13 cellular contexts compared by ENCODE assay signal in genomic region chr14:53670701-53671100, GRCh38.
DNase-seq lines count a peak whose midpoint lies in the region; ATAC-seq and TF ChIP-seq lines count a peak whose summit lies in the region.
"Had no signal": no experiment of that assay in that cellular context is flagged by ENCODE, and none has a peak within 500 bp of the region (broad histone marks: within the 10 kb centered on the region; RNA-seq: fewer than 3 reads in every experiment).

No MANE protein-coding gene starts in this region.

- no peaks in the 10 kb centered on the region for H3F3A ChIP-seq in GM23338 (replicated peaks; ENCODE audit: low read depth)

- H3K9me3 ChIP-seq in breast epithelium, result peaks cover 0 to 14% of the 10 kb centered on the region in 2 donors
- no peaks in the 10 kb centered on the region for H3K9me3 ChIP-seq in adipocyte (ENCODE audit: control insufficient read depth, low read length)
- no peaks in the 10 kb centered on the region for H3K9me3 ChIP-seq in ascending aorta
- H3K9me3 ChIP-seq: testis had no signal

- H3K27ac Mint-ChIP-seq in MCF 10A (ENCODE audit: low read depth, unreplicated experiment) (peak overlapping the region; percentile 73), GM23338 (no peak overlapping the region)
- H3K27ac Mint-ChIP-seq: activated CD8-positive, alpha-beta T cell treated with anti-CD3 and anti-CD28 coated beads, Interleukin-2, amount 10 ng/mL, durations not matched to agents 7 days and 5 days had no signal

- H4K20me1 ChIP-seq in GM23338 (replicated peaks; ENCODE audit: insufficient read depth), result no peaks in the 10 kb centered on the region

- CTCF ChIA-PET in MCF 10A (lab: Yijun Ruan, JAX), result no interaction called here

- H3K4me3 ChIP-seq in breast epithelium (no peak overlapping the region), adipocyte (ENCODE audit: low read length) (no peak overlapping the region), ascending aorta (no peak overlapping the region), GM23338 (no peak overlapping the region)
- H3K4me3 ChIP-seq: testis had no signal

- H3K27ac ChIP-seq in breast epithelium (no peak overlapping the region), foreskin keratinocyte (no peak overlapping the region), ascending aorta (no peak overlapping the region), GM23338 (ENCODE audit: low read depth) (no peak overlapping the region)
- H3K27ac ChIP-seq: testis had no signal

- no peaks in the 10 kb centered on the region for H3K79me2 ChIP-seq in GM23338 (replicated peaks; ENCODE audit: insufficient read depth)

- H3K4me2 ChIP-seq in GM23338, result no peak overlapping the region

- H3K4me3 Mint-ChIP-seq in MCF 10A (ENCODE audit: unreplicated experiment) (peak overlapping the region; percentile 13), GM23338 (no peak overlapping the region)
- H3K4me3 Mint-ChIP-seq: activated CD8-positive, alpha-beta T cell treated with anti-CD3 and anti-CD28 coated beads, Interleukin-2, amount 10 ng/mL, durations not matched to agents 7 days and 5 days had no signal

- no peak overlapping the region for H2AFZ ChIP-seq in GM23338

- POLR2A ChIA-PET in MCF 10A (lab: Yijun Ruan, JAX), result interaction anchor here (1.0 to 1.7 kb wide), 2 partner anchors 125 to 282 kb away, joined by 3 to 7 read pairs; no protein-coding TSS in a partner anchor

- no peak overlapping the region for H3K9ac ChIP-seq in adipocyte (ENCODE audit: low read length)

- intact Hi-C loops in MCF 10A (cut with micrococcal nuclease), result no loop called here
- intact Hi-C loops in breast epithelium (cut with DNase I; ENCODE audit: low total_unique reads), result no loop called here
- intact Hi-C loops in ascending aorta (cut with DNase I), result no loop called here

- H3K4me1 ChIP-seq in breast epithelium (no peaks in the 10 kb centered on the region), adipocyte (ENCODE audit: control insufficient read depth, insufficient read depth, low read length) (peaks cover 27% of the 10 kb centered on the region), foreskin keratinocyte (peaks cover 5% of the 10 kb centered on the region), ascending aorta (no peaks in the 10 kb centered on the region), GM23338 (ENCODE audit: insufficient read depth) (no peaks in the 10 kb centered on the region)
- H3K4me1 ChIP-seq: testis had no signal

- H3K9me3 Mint-ChIP-seq in MCF 10A (ENCODE audit: unreplicated experiment), result no peaks in the 10 kb centered on the region
- H3K9me3 Mint-ChIP-seq in GM23338, result no peaks in the 10 kb centered on the region; the same call in 2 of the 3 replicates

- no peak for TF ChIP-seq POLR2A in breast epithelium (IDR thresholded peaks at IDR 0.05)

- peaks cover 11% of the 10 kb centered on the region for H3K4me1 Mint-ChIP-seq in MCF 10A (ENCODE audit: insufficient read depth, unreplicated experiment)
- H3K4me1 Mint-ChIP-seq in GM23338, result no peaks in the 10 kb centered on the region

- H3K27me3 ChIP-seq in breast epithelium (no peaks in the 10 kb centered on the region), adipocyte (replicated peaks; ENCODE audit: control insufficient read depth, insufficient read depth, low read length) (peaks cover 11% of the 10 kb centered on the region), foreskin keratinocyte (no peaks in the 10 kb centered on the region), ascending aorta (no peaks in the 10 kb centered on the region), GM23338 (ENCODE audit: insufficient read depth) (no peaks in the 10 kb centered on the region)
- H3K27me3 ChIP-seq: testis had no signal

- H3K36me3 ChIP-seq in breast epithelium (no peaks in the 10 kb centered on the region), adipocyte (ENCODE audit: control insufficient read depth, insufficient read depth, low read length, severe bottlenecking) (no peaks in the 10 kb centered on the region), ascending aorta (no peaks in the 10 kb centered on the region), GM23338 (ENCODE audit: insufficient read depth) (no peaks in the 10 kb centered on the region)

- no peaks in the 10 kb centered on the region for H3K27me3 Mint-ChIP-seq in MCF 10A (ENCODE audit: insufficient read depth, unreplicated experiment)
- H3K27me3 Mint-ChIP-seq in GM23338 (ENCODE audit: insufficient read depth, low read depth, poor library complexity), result peaks cover 5% of the 10 kb centered on the region

- H3K9me2 ChIP-seq in GM23338 (ENCODE audit: insufficient read depth), result peaks cover 3% of the 10 kb centered on the region; the same call in 1 of the 2 replicates

- peak; percentile 49 for DNase-seq in MCF 10A (ENCODE audit: unreplicated experiment)
- DNase-seq in breast epithelium (ENCODE audit: low spot score in 2 of 2), result no peak
- DNase-seq in adipocyte (ENCODE audit: low read depth), result peak; percentile 61
- DNase-seq in foreskin keratinocyte, result peak; percentile 68 to 87
- no peak for DNase-seq in ascending aorta (ENCODE audit: low spot score in 2 of 2)
- DNase-seq in GM23338 (ENCODE audit: low spot score), result no peak
- DNase-seq: activated CD8-positive, alpha-beta T cell treated with anti-CD3 and anti-CD28 coated beads, Interleukin-2, amount 10 ng/mL, durations not matched to agents 7 days and 5 days; activated naive CD4-positive, alpha-beta T cell treated with anti-CD3 and anti-CD28 coated beads, Interleukin-2, amount 50 U/mL, for 16 hours; DMS79 treated with DMSO at 0.1 percent for 48 hours; NCI-H1417 treated with DMSO at 0.1 percent for 48 hours; testis had no signal

- TF ChIP-seq CTCF in MCF 10A (IDR thresholded peaks at IDR 0.05; ENCODE audit: unreplicated experiment) (no peak), breast epithelium (IDR thresholded peaks at IDR 0.05) (no peak), foreskin keratinocyte (conservative IDR thresholded peaks at IDR 0.05) (no peak), ascending aorta (IDR thresholded peaks at IDR 0.05) (no peak), GM23338 (conservative IDR thresholded peaks at IDR 0.05; ENCODE audit: low read depth in 2 of 2) (no peak)

- no TSS peak for BruUV-seq in MCF 10A (replicated peaks; lab: Mats Ljungman, UMichigan)

- ATAC-seq in foreskin keratinocyte, result peak; percentile 100
- no peak for ATAC-seq in SK-N-SH treated with all-trans-retinoic acid at 6 μM for 48 hours
- no peak for ATAC-seq in GM18858 (IDR thresholded peaks at IDR 0.05; ENCODE audit: unreplicated experiment)
- ATAC-seq in GM23338, result no peak
- ATAC-seq: activated CD8-positive, alpha-beta T cell treated with anti-CD3 and anti-CD28 coated beads, Interleukin-2, amount 10 ng/mL, durations not matched to agents 7 days and 5 days had no signal

- H3K36me3 Mint-ChIP-seq in MCF 10A (ENCODE audit: insufficient read depth, unreplicated experiment) (no peaks in the 10 kb centered on the region), GM23338 (ENCODE audit: low read depth) (no peaks in the 10 kb centered on the region)

TF ChIP-seq in SK-N-SH treated with all-trans-retinoic acid at 6 μM for 48 hours, 23 proteins besides CTCF, POLR2A, EP300 and RAD21 (continues in another document):
- TF ChIP-seq CSDC2 (CRISPR knock-in tag; IDR thresholded peaks at IDR 0.05), result no peak
- TF ChIP-seq ZFP30 (CRISPR knock-in tag; IDR thresholded peaks at IDR 0.05), result no peak
- TF ChIP-seq ISL1 (CRISPR knock-in tag; IDR thresholded peaks at IDR 0.05), result no peak
- TF ChIP-seq ZNF70 (CRISPR knock-in tag; IDR thresholded peaks at IDR 0.05), result no peak
- TF ChIP-seq TOX (CRISPR knock-in tag; IDR thresholded peaks at IDR 0.05; ENCODE audit: borderline replicate concordance), result no peak
- TF ChIP-seq SNAI2 (CRISPR knock-in tag; IDR thresholded peaks at IDR 0.05), result no peak
- no peak for TF ChIP-seq BACH2 (CRISPR knock-in tag; IDR thresholded peaks at IDR 0.05; ENCODE audit: borderline replicate concordance)
- no peak for TF ChIP-seq ARNTL (CRISPR knock-in tag; IDR thresholded peaks at IDR 0.05; ENCODE audit: borderline replicate concordance, low read depth)
- TF ChIP-seq POU6F1 (CRISPR knock-in tag; IDR thresholded peaks at IDR 0.05; ENCODE audit: borderline replicate concordance, low read depth), result no peak

TF ChIP-seq in GM23338, 12 proteins besides CTCF, POLR2A, EP300 and RAD21 (continues in another document):
- TF ChIP-seq, protein P1, sequence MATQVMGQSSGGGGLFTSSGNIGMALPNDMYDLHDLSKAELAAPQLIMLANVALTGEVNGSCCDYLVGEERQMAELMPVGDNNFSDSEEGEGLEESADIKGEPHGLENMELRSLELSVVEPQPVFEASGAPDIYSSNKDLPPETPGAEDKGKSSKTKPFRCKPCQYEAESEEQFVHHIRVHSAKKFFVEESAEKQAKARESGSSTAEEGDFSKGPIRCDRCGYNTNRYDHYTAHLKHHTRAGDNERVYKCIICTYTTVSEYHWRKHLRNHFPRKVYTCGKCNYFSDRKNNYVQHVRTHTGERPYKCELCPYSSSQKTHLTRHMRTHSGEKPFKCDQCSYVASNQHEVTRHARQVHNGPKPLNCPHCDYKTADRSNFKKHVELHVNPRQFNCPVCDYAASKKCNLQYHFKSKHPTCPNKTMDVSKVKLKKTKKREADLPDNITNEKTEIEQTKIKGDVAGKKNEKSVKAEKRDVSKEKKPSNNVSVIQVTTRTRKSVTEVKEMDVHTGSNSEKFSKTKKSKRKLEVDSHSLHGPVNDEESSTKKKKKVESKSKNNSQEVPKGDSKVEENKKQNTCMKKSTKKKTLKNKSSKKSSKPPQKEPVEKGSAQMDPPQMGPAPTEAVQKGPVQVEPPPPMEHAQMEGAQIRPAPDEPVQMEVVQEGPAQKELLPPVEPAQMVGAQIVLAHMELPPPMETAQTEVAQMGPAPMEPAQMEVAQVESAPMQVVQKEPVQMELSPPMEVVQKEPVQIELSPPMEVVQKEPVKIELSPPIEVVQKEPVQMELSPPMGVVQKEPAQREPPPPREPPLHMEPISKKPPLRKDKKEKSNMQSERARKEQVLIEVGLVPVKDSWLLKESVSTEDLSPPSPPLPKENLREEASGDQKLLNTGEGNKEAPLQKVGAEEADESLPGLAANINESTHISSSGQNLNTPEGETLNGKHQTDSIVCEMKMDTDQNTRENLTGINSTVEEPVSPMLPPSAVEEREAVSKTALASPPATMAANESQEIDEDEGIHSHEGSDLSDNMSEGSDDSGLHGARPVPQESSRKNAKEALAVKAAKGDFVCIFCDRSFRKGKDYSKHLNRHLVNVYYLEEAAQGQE (IDR thresholded peaks at IDR 0.05; ENCODE audit: unreplicated experiment), result no peak
- TF ChIP-seq ZNF331 (CRISPR knock-in tag; IDR thresholded peaks at IDR 0.05; ENCODE audit: low read depth), result no peak

Comparison
In these comparisons a context has a peak if more than half of its experiments do, and no peak if none do; other contexts are left out.
1. DNase-seq: peak in MCF 10A (single experiment), adipocyte (single experiment) and foreskin keratinocyte (2 of 2); none in breast epithelium (0 of 2), ascending aorta (0 of 2) and GM23338 (single experiment).